ENCODE assay signal across 1 cellular context in the genomic region with DNA sequence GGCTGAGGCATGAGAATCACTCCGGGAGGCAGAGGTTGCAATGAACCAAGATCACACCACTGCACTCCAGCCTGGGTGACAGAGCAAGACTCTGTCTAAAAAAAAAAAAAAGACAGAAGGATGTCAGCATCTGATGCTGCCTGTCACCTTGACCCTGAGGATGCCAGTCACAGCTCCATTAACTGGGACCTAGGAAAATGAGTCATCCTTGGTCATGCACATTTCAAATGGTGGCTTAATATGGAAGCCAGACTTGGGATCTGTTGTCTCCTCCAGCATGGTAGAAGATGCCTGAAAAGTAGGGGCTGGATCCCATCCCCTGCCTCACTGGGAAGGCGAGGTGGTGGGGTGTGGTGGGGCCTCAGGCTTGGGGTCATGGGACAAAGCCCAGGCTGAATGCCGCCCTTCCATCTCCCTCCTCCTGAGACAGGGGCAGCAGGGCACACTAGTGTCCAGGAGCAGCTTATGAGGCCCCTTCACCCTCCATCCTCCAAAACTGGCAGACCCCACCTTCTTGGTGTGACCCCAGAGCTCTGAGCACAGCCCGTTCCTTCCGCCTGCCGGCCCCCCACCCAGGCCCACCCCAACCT.
TF ChIP-seq lines count a peak whose summit lies in the region.

No MANE protein-coding gene starts in this region.

TF ChIP-seq in HepG2, 621 proteins besides CTCF, POLR2A, EP300 and RAD21:
- TF ChIP-seq FOSL2 (CRISPR knock-in tag; IDR thresholded peaks at IDR 0.05): peak; percentile 44
- no peak for TF ChIP-seq GATAD1 (CRISPR knock-in tag; IDR thresholded peaks at IDR 0.05)
- TF ChIP-seq SALL2 (CRISPR knock-in tag; IDR thresholded peaks at IDR 0.05): no peak
- no peak for TF ChIP-seq IKZF1 (IDR thresholded peaks at IDR 0.05)
- no peak for TF ChIP-seq ZNF296 (CRISPR knock-in tag; conservative IDR thresholded peaks at IDR 0.05)
- no peak for TF ChIP-seq JUND (CRISPR knock-in tag; IDR thresholded peaks at IDR 0.05)
- no peak for TF ChIP-seq SNAPC2 (CRISPR knock-in tag; IDR thresholded peaks at IDR 0.05)
